In genomic region chrX:118779581-118779980, GRCh38 we compare ENCODE assay signal across 1 cellular context.
TF ChIP-seq lines count a peak whose summit lies in the region.

No MANE protein-coding gene starts in this region.

TF ChIP-seq in SK-N-SH, 30 proteins besides CTCF, POLR2A, EP300 and RAD21 (continued from another document):
- TF ChIP-seq, protein P1, sequence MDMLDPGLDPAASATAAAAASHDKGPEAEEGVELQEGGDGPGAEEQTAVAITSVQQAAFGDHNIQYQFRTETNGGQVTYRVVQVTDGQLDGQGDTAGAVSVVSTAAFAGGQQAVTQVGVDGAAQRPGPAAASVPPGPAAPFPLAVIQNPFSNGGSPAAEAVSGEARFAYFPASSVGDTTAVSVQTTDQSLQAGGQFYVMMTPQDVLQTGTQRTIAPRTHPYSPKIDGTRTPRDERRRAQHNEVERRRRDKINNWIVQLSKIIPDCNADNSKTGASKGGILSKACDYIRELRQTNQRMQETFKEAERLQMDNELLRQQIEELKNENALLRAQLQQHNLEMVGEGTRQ (IDR thresholded peaks at IDR 0.05; ENCODE audit: borderline replicate concordance, low read depth, low read length), result no peak
- TF ChIP-seq IRF3 (IDR thresholded peaks at IDR 0.05; ENCODE audit: low read depth, low read length) (no peak), RCOR1 (IDR thresholded peaks at IDR 0.05; ENCODE audit: low read length) (no peak), FOXM1 (IDR thresholded peaks at IDR 0.05; ENCODE audit: low read depth) (no peak), RFX5 (IDR thresholded peaks at IDR 0.05; ENCODE audit: low read length) (no peak)
